Comparison of ENCODE assay signal across 8 cellular contexts in the genomic region with DNA sequence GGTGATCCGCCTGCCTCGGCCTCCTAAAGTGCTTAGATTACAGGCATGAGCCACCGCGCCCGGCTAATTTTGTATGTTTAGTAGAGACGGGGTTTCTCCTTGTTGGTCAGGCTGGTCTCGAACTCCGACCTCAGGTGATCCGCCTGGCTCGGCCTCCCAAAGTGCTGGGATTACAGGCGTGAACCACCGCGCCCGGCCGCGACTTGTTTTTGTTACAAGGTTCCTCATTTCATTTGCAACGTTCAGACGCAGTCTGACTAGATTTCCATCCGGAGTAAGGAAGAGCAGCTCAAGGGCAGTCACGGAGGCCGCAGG. TPM values are rescaled to one million over a fixed set of nuclear protein-coding genes. Genes with fewer than 3 reads are reported as not detected.
DNase-seq lines count a peak whose midpoint lies in the region; ATAC-seq and TF ChIP-seq lines count a peak whose summit lies in the region.
"Not testable (repeated sequence)": the region's sequence is repeated elsewhere in the genome, so short reads cannot be mapped to it uniquely, and the experiment has no call there.

No MANE protein-coding gene starts in this region.

- H3K79me2 ChIP-seq in mesendoderm (ENCODE audit: control insufficient read depth, insufficient read depth, low read length): not testable (repeated sequence)

- H3K9me3 ChIP-seq in breast epithelium; aorta (ENCODE audit: control insufficient read depth, low read length): not testable (repeated sequence)

- not testable (repeated sequence) for H2AK5ac ChIP-seq in mesendoderm (ENCODE audit: low read length)

- not testable (repeated sequence) for H3K79me1 ChIP-seq in mesendoderm (ENCODE audit: low read length)

- H3K27me3 ChIP-seq in breast epithelium; foreskin keratinocyte; mesendoderm (ENCODE audit: insufficient read depth, low read length, poor library complexity); aorta (ENCODE audit: control insufficient read depth in 1 of 2, insufficient read depth in 2 of 2, low read length in 1 of 2): not testable (repeated sequence)

- not testable (repeated sequence) for H3K4ac ChIP-seq in mesendoderm (ENCODE audit: low read depth, low read length)

- H4K8ac ChIP-seq in mesendoderm (ENCODE audit: low read depth, low read length): not testable (repeated sequence)

- H3K4me3 Mint-ChIP-seq in activated CD4-positive, alpha-beta T cell treated with anti-CD3 and anti-CD28 coated beads for 36 hours: peak overlapping the region; percentile 85

- not testable (repeated sequence) for DNase-seq in GM12864 (ENCODE audit: low read depth); activated CD4-positive, alpha-beta T cell treated with anti-CD3 and anti-CD28 coated beads for 36 hours; breast epithelium (ENCODE audit: low spot score in 2 of 2); foreskin keratinocyte; mesendoderm
- DNase-seq in NOMO-1 (lab: John Stamatoyannopoulos, UW; ENCODE audit: unreplicated experiment in 2 of 2) (peak; percentile 63 to 67), sciatic nerve (ENCODE audit: low spot score) (peak; percentile 68), aorta (peak in 1 of 2 donors; percentile 62)

- peak overlapping the region; percentile 92 for H3K56ac ChIP-seq in mesendoderm (ENCODE audit: low read length)

- WGBS in mesendoderm (ENCODE audit: extremely low coverage, insufficient coverage, low lambda C conversion rate): no CpG with 5 or more reads among the region's 21 CpGs
- 25 to 33% methylated on average over 21 of the region's 21 CpGs for WGBS in aorta, 2 donors

- not testable (repeated sequence) for H4K5ac ChIP-seq in mesendoderm (ENCODE audit: low read length)

- not testable (repeated sequence) for H2BK15ac ChIP-seq in mesendoderm (replicated peaks; ENCODE audit: low read depth)

- H3K4me1 Mint-ChIP-seq in activated CD4-positive, alpha-beta T cell treated with anti-CD3 and anti-CD28 coated beads for 36 hours: peaks cover 30% of the 10 kb centered on the region

- H3K4me1 ChIP-seq in breast epithelium; foreskin keratinocyte; mesendoderm (ENCODE audit: control insufficient read depth, low read depth, low read length); aorta (ENCODE audit: control insufficient read depth in 1 of 2, insufficient read depth in 2 of 2, low read length in 2 of 2): not testable (repeated sequence)

- not testable (repeated sequence) for H2BK5ac ChIP-seq in mesendoderm (ENCODE audit: low read length)

- H3K23ac ChIP-seq in mesendoderm (ENCODE audit: low read length): not testable (repeated sequence)

- not testable (repeated sequence) for H2BK120ac ChIP-seq in mesendoderm (ENCODE audit: low read depth, low read length)

- H3K4me3 ChIP-seq in GM12864 (ENCODE audit: low read depth, low read length) (peak overlapping the region; percentile 82), breast epithelium (peak overlapping the region; percentile 64 to 89 (median 82)), mesendoderm (ENCODE audit: low read length) (peak overlapping the region; percentile 71), aorta (ENCODE audit: low read length in 2 of 2) (peak overlapping the region; percentile 61 to 72)

- intact Hi-C loops in activated CD4-positive, alpha-beta T cell treated with anti-CD3 and anti-CD28 coated beads for 36 hours (cut with DNase I, micrococcal nuclease): loop anchor here (1.0 to 10.0 kb wide), 17 partner anchors 10 to 457 kb away; a partner anchor contains a TSS
- intact Hi-C loops in breast epithelium (cut with DNase I; ENCODE audit: low total_unique reads); sciatic nerve (cut with DNase I): not testable (repeated sequence)
- intact Hi-C loops in aorta (cut with DNase I): loop anchor here in 1 of 2 donors (5.0 kb wide), 1 partner anchor 48 kb away; a partner anchor contains a TSS

- peak overlapping the region; percentile 84 for H3K27ac Mint-ChIP-seq in activated CD4-positive, alpha-beta T cell treated with anti-CD3 and anti-CD28 coated beads for 36 hours

- H3K4me2 ChIP-seq in mesendoderm (ENCODE audit: low read length): peak overlapping the region; percentile 44

- peaks cover 31% of the 10 kb centered on the region for H3K36me3 Mint-ChIP-seq in activated CD4-positive, alpha-beta T cell treated with anti-CD3 and anti-CD28 coated beads for 36 hours (ENCODE audit: low read depth)

- not testable (repeated sequence) for ATAC-seq in activated CD4-positive, alpha-beta T cell treated with anti-CD3 and anti-CD28 coated beads for 36 hours; foreskin keratinocyte; aorta (ENCODE audit: low FRiP score)
- peak; percentile 41 for ATAC-seq in sciatic nerve

- not testable (repeated sequence) for TF ChIP-seq POLR2A in breast epithelium (IDR thresholded peaks at IDR 0.05)

- H3K27ac ChIP-seq in breast epithelium (peak overlapping the region; percentile 96 to 97), foreskin keratinocyte (peak overlapping the region; percentile 89), aorta (ENCODE audit: low read depth in 1 of 2, low read length in 2 of 2) (peak overlapping the region; percentile 46 to 90)
- H3K27ac ChIP-seq in mesendoderm (ENCODE audit: low read depth, low read length): not testable (repeated sequence)

- not testable (repeated sequence) for TF ChIP-seq CTCF in GM12864 (IDR thresholded peaks at IDR 0.05; ENCODE audit: low read depth, low read length, missing control alignments); breast epithelium (IDR thresholded peaks at IDR 0.05); foreskin keratinocyte (conservative IDR thresholded peaks at IDR 0.05)

- H3K9ac ChIP-seq in mesendoderm (ENCODE audit: low read length): peak overlapping the region; percentile 88

- CTCF ChIA-PET in activated CD4-positive, alpha-beta T cell treated with anti-CD3 and anti-CD28 coated beads for 36 hours (lab: Charles Lee): interaction anchor here (0.9 to 2.8 kb wide), 5 partner anchors 8 to 48 kb away, joined by 3 to 47 read pairs (median 4); a partner anchor contains a TSS

- H3K36me3 ChIP-seq in breast epithelium; mesendoderm (ENCODE audit: control insufficient read depth, insufficient read depth, low read length); aorta (ENCODE audit: control insufficient read depth in 1 of 2, insufficient read depth in 2 of 2, low read length in 1 of 2): not testable (repeated sequence)

- not testable (repeated sequence) for H3K27me3 Mint-ChIP-seq in activated CD4-positive, alpha-beta T cell treated with anti-CD3 and anti-CD28 coated beads for 36 hours

- not testable (repeated sequence) for H3K18ac ChIP-seq in mesendoderm (ENCODE audit: low read length)

- not testable (repeated sequence) for H3K9me3 Mint-ChIP-seq in activated CD4-positive, alpha-beta T cell treated with anti-CD3 and anti-CD28 coated beads for 36 hours (ENCODE audit: low read depth)

- POLR2A ChIA-PET in activated CD4-positive, alpha-beta T cell treated with anti-CD3 and anti-CD28 coated beads for 36 hours (lab: Charles Lee): interaction anchor here (0.6 to 2.8 kb wide), 4 partner anchors 10 to 890 kb away, joined by 3 to 19 read pairs (median 7); a partner anchor contains a TSS

RNA-seq across cellular contexts. Expression of a gene that starts 0.5 kb away (rescaled TPM):
- total RNA-seq in activated CD4-positive, alpha-beta T cell treated with anti-CD3 and anti-CD28 coated beads for 36 hours: 10 to 100 TPM; 26.8 to 28.4 TPM
- 10 to 100 TPM; 30.7 to 32.6 (median 32.4) TPM for total RNA-seq in breast epithelium
- 16.2 and 17.0 TPM in 2 replicates for total RNA-seq in foreskin keratinocyte
- polyA plus RNA-seq in foreskin keratinocyte: 8.6 TPM in 2 replicates
- 13.3 TPM for polyA plus RNA-seq in mesendoderm (2013, experiment 1 of 2)
- 13.2 TPM for polyA plus RNA-seq in mesendoderm (2013, experiment 2 of 2)
- total RNA-seq in sciatic nerve: 39.4 TPM
- total RNA-seq in aorta: 10 to 100 TPM; 42.2 to 43.2 TPM
- 10 to 100 TPM; 26.7 to 28.1 TPM for polyA plus RNA-seq in aorta

RNA-seq across cellular contexts. Expression of a gene that starts 14.3 kb away (rescaled TPM):
- total RNA-seq in activated CD4-positive, alpha-beta T cell treated with anti-CD3 and anti-CD28 coated beads for 36 hours: 10 to 100 TPM; 12.1 to 20.1 TPM
- 10 to 100 TPM; 23.1 to 36.4 (median 25.8) TPM for total RNA-seq in breast epithelium
- total RNA-seq in foreskin keratinocyte: 59.0 and 65.6 TPM in 2 replicates
- 38.8 and 39.3 TPM in 2 replicates for polyA plus RNA-seq in foreskin keratinocyte
- polyA plus RNA-seq in mesendoderm (2013, experiment 1 of 2): 51.8 TPM
- 54.0 TPM for polyA plus RNA-seq in mesendoderm (2013, experiment 2 of 2)
- 39.9 TPM for total RNA-seq in sciatic nerve
- 10 to 100 TPM; 40.7 to 71.2 TPM for total RNA-seq in aorta
- 100 to 1,000 TPM in 1 of 2 donors, 10 to 100 TPM in 1; 30.5 to 111 TPM for polyA plus RNA-seq in aorta

RNA-seq across cellular contexts. Expression of a gene that starts 23.9 kb away (rescaled TPM):
- total RNA-seq in activated CD4-positive, alpha-beta T cell treated with anti-CD3 and anti-CD28 coated beads for 36 hours: 1 to 10 TPM; 7.1 to 8.7 TPM
- total RNA-seq in breast epithelium: 100 to 1,000 TPM in 2 of 3 donors, under 1 TPM in 1; 0.64 to 220 (median 202) TPM
- 0.18 and 0.75 TPM in 2 replicates for total RNA-seq in foreskin keratinocyte
- polyA plus RNA-seq in foreskin keratinocyte: 0.31 and 0.32 TPM in 2 replicates
- 0.06 TPM for polyA plus RNA-seq in mesendoderm (2013, experiment 1 of 2)
- polyA plus RNA-seq in mesendoderm (2013, experiment 2 of 2): 0.06 TPM
- 1.9 TPM for total RNA-seq in sciatic nerve
- total RNA-seq in aorta: 1 to 10 TPM in 1 of 2 donors, under 1 TPM in 1; 0.55 to 1.5 TPM
- polyA plus RNA-seq in aorta: 1 to 10 TPM in 1 of 2 donors, under 1 TPM in 1; 0.15 to 6.0 TPM

RNA-seq across cellular contexts. Expression of a gene that starts 48.2 kb away (rescaled TPM):
- 1 to 10 TPM; 6.9 to 7.6 TPM for total RNA-seq in activated CD4-positive, alpha-beta T cell treated with anti-CD3 and anti-CD28 coated beads for 36 hours
- total RNA-seq in breast epithelium: 10 to 100 TPM; 12.3 to 16.8 (median 13.8) TPM
- 20.0 and 22.4 TPM in 2 replicates for total RNA-seq in foreskin keratinocyte
- polyA plus RNA-seq in foreskin keratinocyte: 4.9 and 5.8 TPM in 2 replicates
- polyA plus RNA-seq in mesendoderm (2013, experiment 1 of 2): 2.6 TPM
- polyA plus RNA-seq in mesendoderm (2013, experiment 2 of 2): 2.5 TPM
- total RNA-seq in sciatic nerve: 24.6 TPM
- 10 to 100 TPM; 20.2 to 24.1 TPM for total RNA-seq in aorta
- polyA plus RNA-seq in aorta: 10 to 100 TPM in 1 of 2 donors, 1 to 10 TPM in 1; 5.6 to 10.5 TPM
